In genomic region chr4:181323061-181323460, GRCh38 we compare ENCODE assay signal across 19 cellular contexts.
DNase-seq lines count a peak whose midpoint lies in the region; ATAC-seq and TF ChIP-seq lines count a peak whose summit lies in the region.
"Had no signal": no experiment of that assay in that cellular context is flagged by ENCODE, and none has a peak within 500 bp of the region (broad histone marks: within the 10 kb centered on the region; RNA-seq: fewer than 3 reads in every experiment).

No MANE protein-coding gene starts in this region.

- H3K9me3 Mint-ChIP-seq in CD4-positive, alpha-beta T cell = peaks cover 4% of the 10 kb centered on the region

- intact Hi-C loops in mammary epithelial cell (cut with micrococcal nuclease) = no loop called here
- intact Hi-C loops in CD4-positive, alpha-beta T cell (cut with DNase I, micrococcal nuclease) = no loop called here

- H3K4me3 ChIP-seq in suprapubic skin = no peak overlapping the region
- H3K4me3 ChIP-seq in mammary epithelial cell (replicated peaks in 1 of 3; ENCODE audit: insufficient read depth in 1 of 3, low read depth in 2 of 3, low read length in 3 of 3) = no peak overlapping the region
- H3K4me3 ChIP-seq: uterus had no signal

- no peak overlapping the region for H3K9ac ChIP-seq in mammary epithelial cell (ENCODE audit: insufficient read depth, low read length)

- H3K27ac Mint-ChIP-seq in CD4-positive, alpha-beta T cell = no peak overlapping the region
- H3K27ac Mint-ChIP-seq: CD8-positive, alpha-beta T cell; dendritic cell treated with granulocyte-macrophage colony-stimulating factor and Interleukin-4, amounts not matched to agents 40 ng/mL and 50 ng/mL, for 4 days had no signal

- H3K36me3 ChIP-seq in suprapubic skin = no peaks in the 10 kb centered on the region
- no peaks in the 10 kb centered on the region for H3K36me3 ChIP-seq in mammary epithelial cell (ENCODE audit: insufficient read depth, low read length)
- H3K36me3 ChIP-seq: uterus had no signal

- in situ Hi-C loops in mammary epithelial cell (cut with MboI; ENCODE audit: low sequenced_read_pairs in 2 of 2) = no loop called here

- H2AFZ ChIP-seq in mammary epithelial cell (ENCODE audit: low read depth, low read length) = no peak overlapping the region

- peak; percentile 69 for ATAC-seq in GM18502 (IDR thresholded peaks at IDR 0.05; ENCODE audit: poor library complexity, unreplicated experiment)
- peak; percentile 62 for ATAC-seq in GM19455 (IDR thresholded peaks at IDR 0.05; ENCODE audit: unreplicated experiment)
- ATAC-seq in HG02798 (IDR thresholded peaks at IDR 0.05; ENCODE audit: poor library complexity, unreplicated experiment) = peak; percentile 82
- peak; percentile 89 for ATAC-seq in HG03469 (IDR thresholded peaks at IDR 0.05; ENCODE audit: unreplicated experiment)
- ATAC-seq in CD4-positive, alpha-beta T cell (ENCODE audit: poor library complexity) = no peak
- ATAC-seq: CD8-positive, alpha-beta T cell; esophagus mucosa had no signal

- no peaks in the 10 kb centered on the region for H3K27me3 ChIP-seq in suprapubic skin
- H3K27me3 ChIP-seq in mammary epithelial cell (ENCODE audit: insufficient read depth, low read length) = peaks cover 4% of the 10 kb centered on the region
- no peaks in the 10 kb centered on the region for H3K27me3 ChIP-seq in CD4-positive, alpha-beta T cell (ENCODE audit: control insufficient read depth, insufficient read depth, low read length)
- H3K27me3 ChIP-seq: uterus had no signal

- no peaks in the 10 kb centered on the region for H3K36me3 Mint-ChIP-seq in CD4-positive, alpha-beta T cell (ENCODE audit: low read depth)
- H3K36me3 Mint-ChIP-seq: CD8-positive, alpha-beta T cell had no signal

- POLR2A ChIA-PET in CD4-positive, alpha-beta T cell (lab: Charles Lee) = no interaction called here

- no peaks in the 10 kb centered on the region for H4K20me1 ChIP-seq in mammary epithelial cell (ENCODE audit: insufficient read depth, low read length)

- no peaks in the 10 kb centered on the region for H3K4me1 ChIP-seq in suprapubic skin
- no peaks in the 10 kb centered on the region for H3K4me1 ChIP-seq in mammary epithelial cell (ENCODE audit: insufficient read depth, low read length)
- H3K4me1 ChIP-seq: uterus had no signal

- H3K27ac ChIP-seq in suprapubic skin = no peak overlapping the region
- H3K27ac ChIP-seq in mammary epithelial cell (ENCODE audit: insufficient read depth, low read depth, low read length) = no peak overlapping the region
- H3K27ac ChIP-seq in CD4-positive, alpha-beta T cell (ENCODE audit: low read depth, low read length) = no peak overlapping the region
- H3K27ac ChIP-seq: uterus had no signal

- H3K9me3 ChIP-seq in suprapubic skin = no peaks in the 10 kb centered on the region
- no peaks in the 10 kb centered on the region for H3K9me3 ChIP-seq in mammary epithelial cell (replicated peaks; ENCODE audit: insufficient read depth, low read length)
- no peaks in the 10 kb centered on the region for H3K9me3 ChIP-seq in CD4-positive, alpha-beta T cell (ENCODE audit: control insufficient read depth, low read length)
- H3K9me3 ChIP-seq: uterus had no signal

- BruUV-seq in mammary epithelial cell (replicated peaks; lab: Mats Ljungman, UMichigan) = no TSS peak

- no peak for TF ChIP-seq EP300 in suprapubic skin (IDR thresholded peaks at IDR 0.05)

- TF ChIP-seq CTCF in suprapubic skin (IDR thresholded peaks at IDR 0.05) (no peak), mammary epithelial cell (conservative IDR thresholded peaks at IDR 0.05 in 1 of 2, IDR thresholded peaks at IDR 0.05 in 1 of 2; ENCODE audit: extremely low read depth in 1 of 2, insufficient read depth in 1 of 2, low read depth in 1 of 2, low read length in 2 of 2) (no peak)
- TF ChIP-seq CTCF in CD4-positive, alpha-beta T cell (IDR thresholded peaks at IDR 0.05) = no peak

- H3K4me2 ChIP-seq in mammary epithelial cell (ENCODE audit: insufficient read depth, low read depth, low read length) = no peak overlapping the region

- DNase-seq in suprapubic skin (ENCODE audit: low spot score in 2 of 2) (no peak), mammary epithelial cell (no peak), NCI-H2171 (lab: John Stamatoyannopoulos, UW) (no peak)
- no peak for DNase-seq in CD4-positive, alpha-beta T cell
- DNase-seq: activated naive CD4-positive, alpha-beta T cell treated with Interleukin-2 at 50 U/mL for 16 hours; CD8-positive, alpha-beta T cell; head of caudate nucleus; Kasumi-1; NCI-H187; NCI-H526; stimulated activated naive CD4-positive, alpha-beta T cell; T-helper 1 cell; uterus had no signal

- no peaks in the 10 kb centered on the region for H3K79me2 ChIP-seq in mammary epithelial cell (ENCODE audit: insufficient read depth, low read length)

- no peaks in the 10 kb centered on the region for H3K27me3 Mint-ChIP-seq in CD4-positive, alpha-beta T cell
- H3K27me3 Mint-ChIP-seq: dendritic cell treated with granulocyte-macrophage colony-stimulating factor and Interleukin-4, amounts not matched to agents 40 ng/mL and 50 ng/mL, for 4 days had no signal

- CTCF ChIA-PET in mammary epithelial cell (lab: Charles Lee; ENCODE audit: low non-redundant PET) = no interaction called here
- CTCF ChIA-PET in CD4-positive, alpha-beta T cell (lab: Charles Lee) = no interaction called here

- H3K4me1 Mint-ChIP-seq in CD4-positive, alpha-beta T cell (ENCODE audit: low read depth) = no peaks in the 10 kb centered on the region

- no peak overlapping the region for H3K4me3 Mint-ChIP-seq in CD4-positive, alpha-beta T cell
- H3K4me3 Mint-ChIP-seq: CD8-positive, alpha-beta T cell; dendritic cell treated with granulocyte-macrophage colony-stimulating factor and Interleukin-4, amounts not matched to agents 40 ng/mL and 50 ng/mL, for 4 days had no signal

- dilution Hi-C loops in mammary epithelial cell (cut with HindIII; ENCODE audit: low sequenced_read_pairs) = no loop called here

- WGBS in suprapubic skin = 83% methylated on average over 2 of the region's 2 CpGs
- WGBS in mammary epithelial cell (ENCODE audit: low coverage, missing lambda C conversion rate) = 60% methylated on average over 2 of the region's 2 CpGs

- TF ChIP-seq POLR2A in suprapubic skin (IDR thresholded peaks at IDR 0.05) = no peak
